In genomic region chr6:42224222-42225042, GRCh38 we compare ENCODE assay signal across 8 cellular contexts. TPM values are rescaled to one million over a fixed set of nuclear protein-coding genes. Genes with fewer than 3 reads are reported as not detected.
DNase-seq lines count a peak whose midpoint lies in the region; ATAC-seq, FAIRE-seq and TF ChIP-seq lines count a peak whose summit lies in the region.

No MANE protein-coding gene starts in this region.

- H2AFZ ChIP-seq in endothelial cell of umbilical vein (ENCODE audit: low read depth, low read length), result no peak overlapping the region

- H4K20me1 ChIP-seq in endothelial cell of umbilical vein (replicated peaks; ENCODE audit: control insufficient read depth, extremely low read depth, insufficient read depth, low read length), result no peaks in the 10 kb centered on the region

- H3K27me3 Mint-ChIP-seq in CD4-positive, alpha-beta T cell, result no peaks in the 10 kb centered on the region

- H3K4me2 ChIP-seq in endothelial cell of umbilical vein (ENCODE audit: insufficient read depth, low read length), result no peak overlapping the region

- H3K9ac ChIP-seq in endothelial cell of umbilical vein (replicated peaks; ENCODE audit: extremely low read depth, insufficient read depth, low read length), result no peak overlapping the region

- no peaks in the 10 kb centered on the region for H3K4me1 Mint-ChIP-seq in CD4-positive, alpha-beta T cell (ENCODE audit: low read depth)

- H3K9me3 Mint-ChIP-seq in CD4-positive, alpha-beta T cell, result no peaks in the 10 kb centered on the region

- no peak overlapping the region for H3K4me3 ChIP-seq in endothelial cell of umbilical vein (replicated peaks in 1 of 3; ENCODE audit: insufficient read depth in 1 of 3, low read depth in 1 of 3, low read length in 3 of 3)
- H3K4me3 ChIP-seq in left lung, result no peak overlapping the region

- FAIRE-seq in HTR-8/SVneo (lab: Jason Lieb, UNC) (peak; percentile 13), endothelial cell of umbilical vein (lab: Jason Lieb, UNC) (no peak)

- TF ChIP-seq CTCF in GM13977 (IDR thresholded peaks at IDR 0.05; ENCODE audit: extremely low read depth, insufficient read depth, missing control alignments), result no peak
- no peak for TF ChIP-seq CTCF in endothelial cell of umbilical vein (IDR thresholded peaks at IDR 0.05; ENCODE audit: extremely low read depth in 1 of 2, insufficient read depth in 1 of 2, low read depth in 1 of 2, low read length in 2 of 2)
- TF ChIP-seq CTCF in CD4-positive, alpha-beta T cell (IDR thresholded peaks at IDR 0.05), result no peak
- no peak for TF ChIP-seq CTCF in left lung (IDR thresholded peaks at IDR 0.05)

- no peak overlapping the region for H3K4me3 Mint-ChIP-seq in CD4-positive, alpha-beta T cell

- POLR2A ChIA-PET in endothelial cell of umbilical vein (lab: Charles Lee), result interaction anchor here (0.7 kb wide), 1 partner anchor 174 kb away, joined by 3 read pairs; no protein-coding TSS in a partner anchor
- POLR2A ChIA-PET in CD4-positive, alpha-beta T cell (lab: Charles Lee), result no interaction called here

- TF ChIP-seq POLR2A in endothelial cell of umbilical vein (IDR thresholded peaks at IDR 0.05; ENCODE audit: low read depth, low read length), result no peak

- no peaks in the 10 kb centered on the region for H3K9me1 ChIP-seq in endothelial cell of umbilical vein (replicated peaks; ENCODE audit: control insufficient read depth, extremely low read depth, insufficient read depth, low read length)

- H3K4me1 ChIP-seq in endothelial cell of umbilical vein (ENCODE audit: control insufficient read depth, extremely low read depth, insufficient read depth, low read length) (peaks cover 4% of the 10 kb centered on the region), left lung (no peaks in the 10 kb centered on the region)

- peak; percentile 89 for ATAC-seq in GM21619 (IDR thresholded peaks at IDR 0.05; ENCODE audit: unreplicated experiment)
- no peak for ATAC-seq in CD4-positive, alpha-beta T cell (ENCODE audit: poor library complexity)
- no peak for ATAC-seq in left lung

- H3K27ac Mint-ChIP-seq in CD4-positive, alpha-beta T cell, result no peak overlapping the region

- H3K27ac ChIP-seq in endothelial cell of umbilical vein (ENCODE audit: insufficient read depth, low read depth, low read length) (no peak overlapping the region), left lung (no peak overlapping the region)
- no peak overlapping the region for H3K27ac ChIP-seq in CD4-positive, alpha-beta T cell (ENCODE audit: low read depth, low read length)

- in situ Hi-C loops in GM13977 (cut with MboI; ENCODE audit: low pct_unique_long_range_greater_than_20kb, low sequenced_read_pairs, unreplicated experiment), result no loop called here

- intact Hi-C loops in endothelial cell of umbilical vein (cut with micrococcal nuclease), result no loop called here
- intact Hi-C loops in CD4-positive, alpha-beta T cell (cut with DNase I, micrococcal nuclease), result no loop called here
- intact Hi-C loops in left lung (cut with DNase I), result no loop called here

- peak; percentile 80 for DNase-seq in GM13977 (ENCODE audit: low spot score)
- peak; percentile 65 for DNase-seq in HTR-8/SVneo (ENCODE audit: insufficient read length, low spot score)
- DNase-seq in endothelial cell of umbilical vein (ENCODE audit: low read depth, low spot score), result peak; percentile 46
- no peak for DNase-seq in CD4-positive, alpha-beta T cell
- DNase-seq in NCI-H524 treated with DMSO at 0.1 percent for 48 hours (lab: John Stamatoyannopoulos, UW), result no peak
- no peak for DNase-seq in NCI-H510A (lab: John Stamatoyannopoulos, UW)
- no peak for DNase-seq in left lung

- H3K79me2 ChIP-seq in endothelial cell of umbilical vein (ENCODE audit: control insufficient read depth, insufficient read depth, low read length), result no peaks in the 10 kb centered on the region

- H3K27me3 ChIP-seq in endothelial cell of umbilical vein (ENCODE audit: control insufficient read depth in 2 of 2, insufficient read depth in 2 of 2, low read length in 2 of 2) (no peaks in the 10 kb centered on the region), left lung (no peaks in the 10 kb centered on the region)
- H3K27me3 ChIP-seq in CD4-positive, alpha-beta T cell (ENCODE audit: control insufficient read depth, insufficient read depth, low read length), result no peaks in the 10 kb centered on the region

- H3K36me3 ChIP-seq in endothelial cell of umbilical vein (ENCODE audit: control insufficient read depth in 2 of 2, extremely low read depth in 1 of 2, insufficient read depth in 2 of 2, low read length in 2 of 2) (no peaks in the 10 kb centered on the region), left lung (peaks cover 0 to 16% of the 10 kb centered on the region in 2 donors)

- H3K9me3 ChIP-seq in endothelial cell of umbilical vein (replicated peaks; ENCODE audit: control insufficient read depth, insufficient read depth, low read length) (no peaks in the 10 kb centered on the region), left lung (no peaks in the 10 kb centered on the region)
- no peaks in the 10 kb centered on the region for H3K9me3 ChIP-seq in CD4-positive, alpha-beta T cell (ENCODE audit: control insufficient read depth, low read length)

- CTCF ChIA-PET in endothelial cell of umbilical vein (lab: Charles Lee), result interaction anchor here (1.3 kb wide), 1 partner anchor 10 kb away, joined by 6 read pairs; no protein-coding TSS in a partner anchor
- CTCF ChIA-PET in CD4-positive, alpha-beta T cell (lab: Charles Lee), result interaction anchor here (1.5 kb wide), 1 partner anchor 323 kb away, joined by 6 read pairs; no protein-coding TSS in a partner anchor

- no TSS peak for BruUV-seq in endothelial cell of umbilical vein (replicated peaks; lab: Mats Ljungman, UMichigan)

- dilution Hi-C loops in endothelial cell of umbilical vein (cut with MboI; ENCODE audit: extremely low pct_ligation_motif_present, low sequenced_read_pairs), result no loop called here

- peaks cover 26% of the 10 kb centered on the region for H3K36me3 Mint-ChIP-seq in CD4-positive, alpha-beta T cell (ENCODE audit: low read depth)

TF ChIP-seq in endothelial cell of umbilical vein, 7 proteins besides CTCF, POLR2A, EP300 and RAD21:
- TF ChIP-seq MAX (IDR thresholded peaks at IDR 0.05; ENCODE audit: insufficient read depth, insufficient read length) (no peak), FOS (IDR thresholded peaks at IDR 0.05; ENCODE audit: borderline replicate concordance, insufficient read depth, low read length) (peak; percentile 91), POLR2AphosphoS5 (IDR thresholded peaks at IDR 0.05; ENCODE audit: insufficient read depth, low read depth, low read length) (peak; percentile 30), JUN (IDR thresholded peaks at IDR 0.05; ENCODE audit: borderline replicate concordance, insufficient read depth, insufficient read length, low read depth) (peak; percentile 62), GATA2 (IDR thresholded peaks at IDR 0.05; ENCODE audit: insufficient read depth, insufficient read length, low read depth, low read length) (no peak)

RNA-seq across cellular contexts. Expression of gene MRPS10, which starts 6.8 kb away (rescaled TPM):
- 35.3 and 37.7 TPM in 2 replicates for total RNA-seq in endothelial cell of umbilical vein
- 16.8 and 23.2 TPM in 2 replicates for polyA plus RNA-seq in endothelial cell of umbilical vein
- polyA plus RNA-seq in endothelial cell of umbilical vein (2011; cell fraction: cytosol; rRNA removed), result 30.2 and 31.3 TPM in 2 replicates
- 9.7 and 13.6 TPM in 2 replicates for polyA plus RNA-seq in endothelial cell of umbilical vein (2011; cell fraction: nucleus; rRNA removed)
- polyA plus RNA-seq in endothelial cell of umbilical vein (2012), result 31.6 and 44.8 TPM in 2 replicates
- 11.6 and 16.6 TPM in 2 replicates for polyA minus RNA-seq in endothelial cell of umbilical vein
- 15.0 TPM for polyA minus RNA-seq in endothelial cell of umbilical vein (2011; cell fraction: cytosol; rRNA and poly(A)+ RNA removed)
- 9.0 and 13.8 TPM in 2 replicates for polyA minus RNA-seq in endothelial cell of umbilical vein (2011; cell fraction: nucleus; rRNA and poly(A)+ RNA removed)
- total RNA-seq in CD4-positive, alpha-beta T cell, result 10 to 100 TPM; 17.1 to 18.4 TPM
- 10 to 100 TPM; 25.4 to 30.8 TPM for total RNA-seq in left lung

RNA-seq across cellular contexts. Expression of gene GUCA1B, which starts 29.7 kb away (rescaled TPM):
- total RNA-seq in endothelial cell of umbilical vein (0.60 and 1.1 TPM in 2 replicates), left lung (1 to 10 TPM in 1 of 2 donors, under 1 TPM in 1; 0.38 to 1.7 TPM)
- 0.19 TPM in 1 of 2 replicates, not detected in the other for polyA plus RNA-seq in endothelial cell of umbilical vein
- polyA plus RNA-seq in endothelial cell of umbilical vein (2011; cell fraction: cytosol; rRNA removed), result 0.24 and 0.31 TPM in 2 replicates
- 0.42 and 0.46 TPM in 2 replicates for polyA plus RNA-seq in endothelial cell of umbilical vein (2011; cell fraction: nucleus; rRNA removed)
- polyA plus RNA-seq in endothelial cell of umbilical vein (2012), result 0.38 TPM in 1 of 2 replicates, not detected in the other
- polyA minus RNA-seq in endothelial cell of umbilical vein, result 0.17 TPM in 1 of 2 replicates, not detected in the other
- not detected for polyA minus RNA-seq in endothelial cell of umbilical vein (2011; cell fraction: cytosol; rRNA and poly(A)+ RNA removed)
- not detected in 2 replicates for polyA minus RNA-seq in endothelial cell of umbilical vein (2011; cell fraction: nucleus; rRNA and poly(A)+ RNA removed)
- 1 to 10 TPM; 2.3 to 2.4 TPM for total RNA-seq in CD4-positive, alpha-beta T cell

RNA-seq across cellular contexts. Expression of gene GUCA1A, which starts 51.3 kb away (rescaled TPM):
- total RNA-seq in endothelial cell of umbilical vein (0.22 TPM in 1 of 2 replicates, not detected in the other), left lung (under 1 TPM in 1 of 2 donors, not detected in 1; 0.17 TPM)
- 0.04 and 0.21 TPM in 2 replicates for polyA plus RNA-seq in endothelial cell of umbilical vein
- polyA plus RNA-seq in endothelial cell of umbilical vein (2011; cell fraction: cytosol; rRNA removed), result 0.12 and 0.13 TPM in 2 replicates
- 0.09 TPM in 1 of 2 replicates, not detected in the other for polyA plus RNA-seq in endothelial cell of umbilical vein (2011; cell fraction: nucleus; rRNA removed)
- not detected in 2 replicates for polyA plus RNA-seq in endothelial cell of umbilical vein (2012)
- polyA minus RNA-seq in endothelial cell of umbilical vein, result 0.28 TPM in 1 of 2 replicates, not detected in the other
- not detected for polyA minus RNA-seq in endothelial cell of umbilical vein (2011; cell fraction: cytosol; rRNA and poly(A)+ RNA removed)
- polyA minus RNA-seq in endothelial cell of umbilical vein (2011; cell fraction: nucleus; rRNA and poly(A)+ RNA removed), result not detected in 2 replicates
- total RNA-seq in CD4-positive, alpha-beta T cell, result not detected

Comparison
In these comparisons a context has a peak if more than half of its experiments do, and no peak if none do; other contexts are left out.
1. DNase-seq: peak in GM13977 (single experiment), HTR-8/SVneo (single experiment) and endothelial cell of umbilical vein (single experiment); none in CD4-positive, alpha-beta T cell (0 of 10), NCI-H524 treated with DMSO at 0.1 percent for 48 hours (single experiment), NCI-H510A (single experiment) and left lung (0 of 2).